In the genomic region with DNA sequence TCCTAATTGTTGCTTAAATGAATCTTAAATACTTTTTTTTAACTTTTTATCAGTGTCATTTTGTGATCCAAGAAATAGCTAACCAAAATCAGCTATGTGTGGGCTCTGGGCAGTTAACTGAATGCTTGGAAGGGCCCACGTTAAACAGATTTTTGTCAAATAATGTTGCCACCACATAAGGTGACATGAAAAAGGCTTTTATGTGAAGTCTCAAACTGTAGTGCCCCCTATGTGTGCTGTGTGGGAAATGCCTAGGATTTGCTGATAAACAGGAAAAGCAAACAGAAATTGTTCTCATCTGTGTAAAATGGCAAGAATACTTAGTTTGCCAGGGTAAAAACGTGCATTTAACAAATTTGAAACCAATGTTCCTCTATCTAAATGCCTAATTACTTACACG, we compare ENCODE assay signal across 10 cellular contexts.
A peak's percentile ranks its signal among the peaks of the same experiment; 100 is the strongest.
DNase-seq lines count a peak whose midpoint lies in the region; ATAC-seq and TF ChIP-seq lines count a peak whose summit lies in the region.
"Had no signal": no experiment of that assay in that cellular context is flagged by ENCODE, and none has a peak within 500 bp of the region (broad histone marks: within the 10 kb centered on the region; RNA-seq: fewer than 3 reads in every experiment).

No MANE protein-coding gene starts in this region.

- no peaks in the 10 kb centered on the region for H3K36me3 ChIP-seq in DND-41 (ENCODE audit: insufficient read depth, low read length)
- no peaks in the 10 kb centered on the region for H3K36me3 ChIP-seq in WERI-Rb-1
- no peaks in the 10 kb centered on the region for H3K36me3 ChIP-seq in transverse colon

- no peak overlapping the region for H3K4me2 ChIP-seq in DND-41 (ENCODE audit: insufficient read depth, low read length)

- TF ChIP-seq POLR2A in transverse colon (IDR thresholded peaks at IDR 0.05): no peak

- in situ Hi-C loops in KBM-7 (cut with MboI; ENCODE audit: low pct_unique_long_range_greater_than_20kb, low sequenced_read_pairs) (no loop called here), transverse colon (cut with MboI; ENCODE audit: low pct_ligation_motif_present in 1 of 4, low pct_unique_long_range_greater_than_20kb in 1 of 4, low sequenced_read_pairs in 3 of 4) (no loop called here)

- WGBS in transverse colon (ENCODE audit: low coverage in 1 of 2), 2 donors: 14 to 31% methylated on average over 3 of the region's 3 CpGs

- H3K4me3 ChIP-seq in DND-41 (ENCODE audit: low read depth in 1 of 2, low read length in 2 of 2): no peak overlapping the region
- no peak overlapping the region for H3K4me3 ChIP-seq in WERI-Rb-1 (ENCODE audit: low read depth, low read length)
- H3K4me3 ChIP-seq in transverse colon: no peak overlapping the region
- H3K4me3 ChIP-seq: lung had no signal

- H3K4me1 ChIP-seq in DND-41 (ENCODE audit: insufficient read depth, low read length) (peaks cover 3% of the 10 kb centered on the region; the same call in 1 of the 2 replicates), transverse colon (peaks cover 0 to 4% (median 0%) of the 10 kb centered on the region in 4 donors)

- no peak overlapping the region for H3K9ac ChIP-seq in DND-41 (ENCODE audit: low read depth, low read length)

- DNase-seq in DND-41 (peak; percentile 30), KBM-7 (peak; percentile 8), WERI-Rb-1 (peak; percentile 61), medulla oblongata (ENCODE audit: extremely low spot score) (peak; percentile 41), NCI-H1694 treated with DMSO at 0.1 percent for 48 hours (lab: John Stamatoyannopoulos, UW) (no peak), transverse colon (no peak)
- DNase-seq: stimulated activated CD4-positive, alpha-beta T cell treated with anti-CD3 and anti-CD28 coated beads, Interleukin-4, amount 100 ng/mL, for 4 hours had no signal

- TF ChIP-seq EP300 in transverse colon (IDR thresholded peaks at IDR 0.05; ENCODE audit: low read depth): no peak

- H4K20me1 ChIP-seq in DND-41 (ENCODE audit: insufficient read depth, low read length): no peaks in the 10 kb centered on the region

- intact Hi-C loops in transverse colon (cut with DNase I; ENCODE audit: low total_unique reads): loop anchor here (10.0 kb wide), 1 partner anchor 1228 kb away; no protein-coding TSS in a partner anchor

- H3K27ac ChIP-seq in DND-41 (ENCODE audit: low read length): no peak overlapping the region
- no peak overlapping the region for H3K27ac ChIP-seq in WERI-Rb-1
- H3K27ac ChIP-seq in transverse colon: no peak overlapping the region

- H3K79me2 ChIP-seq in DND-41 (ENCODE audit: insufficient read depth, low read length): no peaks in the 10 kb centered on the region

- ATAC-seq in DND-41 (ENCODE audit: insufficient read depth, low read depth): 0 out of 3 replicates have a peak, but pooled peaks have one; percentile 37
- no peak for ATAC-seq in GM21737 (IDR thresholded peaks at IDR 0.05; ENCODE audit: unreplicated experiment)
- no peak for ATAC-seq in HG02852 (IDR thresholded peaks at IDR 0.05; ENCODE audit: unreplicated experiment)

- no peaks in the 10 kb centered on the region for H3K27me3 ChIP-seq in DND-41 (ENCODE audit: insufficient read depth, low read length, poor library complexity)
- H3K27me3 ChIP-seq in WERI-Rb-1 (ENCODE audit: insufficient read depth, low read depth, severe bottlenecking): no peaks in the 10 kb centered on the region
- no peaks in the 10 kb centered on the region for H3K27me3 ChIP-seq in transverse colon

- H3K9me3 ChIP-seq in DND-41 (ENCODE audit: insufficient read depth, low read length, severe bottlenecking) (no peaks in the 10 kb centered on the region), WERI-Rb-1 (ENCODE audit: severe bottlenecking) (no peaks in the 10 kb centered on the region), transverse colon (no peaks in the 10 kb centered on the region)

- no peak overlapping the region for H2AFZ ChIP-seq in DND-41 (ENCODE audit: low read depth, low read length)

- TF ChIP-seq CTCF in DND-41 (IDR thresholded peaks at IDR 0.05; ENCODE audit: borderline replicate concordance, extremely low read depth, low read length, poor library complexity, severe bottlenecking) (peak; percentile 69), WERI-Rb-1 (IDR thresholded peaks at IDR 0.05; ENCODE audit: low read depth, low read length) (peak; percentile 75), transverse colon (IDR thresholded peaks at IDR 0.05) (no peak)

Comparison
In these comparisons a context has a peak if more than half of its experiments do, and no peak if none do; other contexts are left out.
1. DNase-seq: peak in DND-41 (single experiment), KBM-7 (single experiment), WERI-Rb-1 (single experiment) and medulla oblongata (single experiment); none in NCI-H1694 treated with DMSO at 0.1 percent for 48 hours (single experiment) and transverse colon (single experiment).
2. CTCF ChIP-seq: peak in DND-41 (single experiment) and WERI-Rb-1 (single experiment); none in transverse colon (0 of 5).